In genomic region chr9:92196909-92197308, GRCh38 we compare ENCODE assay signal across 1 cellular context.
TF ChIP-seq lines count a peak whose summit lies in the region.

No MANE protein-coding gene starts in this region.

TF ChIP-seq in HepG2, 621 proteins besides CTCF, POLR2A, EP300 and RAD21 (continued from another document and continues in another):
- TF ChIP-seq THRA (CRISPR knock-in tag; IDR thresholded peaks at IDR 0.05; ENCODE audit: borderline replicate concordance) (no peak), ZNF512 (CRISPR knock-in tag; IDR thresholded peaks at IDR 0.05) (no peak), ZNF12 (CRISPR knock-in tag; IDR thresholded peaks at IDR 0.05) (peak; percentile 83), TARDBP (CRISPR knock-in tag; IDR thresholded peaks at IDR 0.05) (peak; percentile 27; the same call in 1 of the 2 replicates), FOXA3 (CRISPR knock-in tag; IDR thresholded peaks at IDR 0.05) (peak; percentile 57), PAF1 (CRISPR knock-in tag; IDR thresholded peaks at IDR 0.05) (no peak), ZMYM4 (CRISPR knock-in tag; IDR thresholded peaks at IDR 0.05) (peak; percentile 33; the same call in 1 of the 2 replicates), ISL2 (CRISPR knock-in tag; IDR thresholded peaks at IDR 0.05) (peak; percentile 53; the same call in 1 of the 2 replicates), TRIM22 (IDR thresholded peaks at IDR 0.05) (no peak), HDAC1 (CRISPR knock-in tag; IDR thresholded peaks at IDR 0.05) (no peak), ZNF160 (CRISPR knock-in tag; IDR thresholded peaks at IDR 0.05) (no peak), MATR3 (CRISPR knock-in tag; IDR thresholded peaks at IDR 0.05) (no peak), SALL1 (CRISPR knock-in tag; IDR thresholded peaks at IDR 0.05) (peak; percentile 29; the same call in 1 of the 2 replicates), STAT5B (CRISPR knock-in tag; IDR thresholded peaks at IDR 0.05) (no peak), PATZ1 (CRISPR knock-in tag; IDR thresholded peaks at IDR 0.05) (0 out of 2 replicates have a peak, but pooled peaks have one; percentile 14), ZBTB38 (CRISPR knock-in tag; IDR thresholded peaks at IDR 0.05) (no peak), ZMYM3 (CRISPR knock-in tag; IDR thresholded peaks at IDR 0.05) (peak; percentile 22; the same call in 1 of the 2 replicates), NFIC (IDR thresholded peaks at IDR 0.05; ENCODE audit: low read length) (no peak), ASH2L (IDR thresholded peaks at IDR 0.05; ENCODE audit: insufficient read length, low read depth, low read length) (no peak), HNRNPLL (IDR thresholded peaks at IDR 0.05; ENCODE audit: low read depth, low read length, poor library complexity, severe bottlenecking) (no peak), ZBTB3 (CRISPR knock-in tag; IDR thresholded peaks at IDR 0.05; ENCODE audit: borderline replicate concordance, low read depth) (no peak), ARNTL (CRISPR knock-in tag; IDR thresholded peaks at IDR 0.05) (0 out of 2 replicates have a peak, but pooled peaks have one; percentile 25), ZBTB44 (CRISPR knock-in tag; IDR thresholded peaks at IDR 0.05) (no peak), ZNF276 (CRISPR knock-in tag; IDR thresholded peaks at IDR 0.05; ENCODE audit: low read depth) (no peak), KLF6 (CRISPR knock-in tag; IDR thresholded peaks at IDR 0.05) (0 out of 2 replicates have a peak, but pooled peaks have one; percentile 28), TFE3 (CRISPR knock-in tag; IDR thresholded peaks at IDR 0.05) (peak; percentile 95), ZSCAN12 (CRISPR knock-in tag; IDR thresholded peaks at IDR 0.05) (no peak), FOXJ3 (CRISPR knock-in tag; IDR thresholded peaks at IDR 0.05; ENCODE audit: borderline replicate concordance) (peak; percentile 55; the same call in 1 of the 2 replicates), TBL1XR1 (IDR thresholded peaks at IDR 0.05; ENCODE audit: borderline replicate concordance, low read length, partially characterized antibody) (peak; percentile 88), SIX4 (CRISPR knock-in tag; IDR thresholded peaks at IDR 0.05) (no peak), HNRNPUL1 (IDR thresholded peaks at IDR 0.05; ENCODE audit: low read depth, low read length) (no peak), SUZ12 (IDR thresholded peaks at IDR 0.05; ENCODE audit: low read depth, low read length) (no peak), ZNF18 (CRISPR knock-in tag; IDR thresholded peaks at IDR 0.05; ENCODE audit: insufficient replicate concordance) (no peak), ZNF274 (CRISPR knock-in tag; IDR thresholded peaks at IDR 0.05) (no peak), MED1 (CRISPR knock-in tag; IDR thresholded peaks at IDR 0.05) (peak; percentile 52), SP5 (CRISPR knock-in tag; IDR thresholded peaks at IDR 0.05; ENCODE audit: borderline replicate concordance, low read depth) (no peak), ZBTB7B (CRISPR knock-in tag; IDR thresholded peaks at IDR 0.05) (no peak), ZNF546 (CRISPR knock-in tag; conservative IDR thresholded peaks at IDR 0.05) (no peak), RXRB (CRISPR knock-in tag; IDR thresholded peaks at IDR 0.05; ENCODE audit: borderline replicate concordance) (peak; percentile 74), SMC3 (IDR thresholded peaks at IDR 0.05; ENCODE audit: low read length) (no peak), ZBTB20 (CRISPR knock-in tag; IDR thresholded peaks at IDR 0.05; ENCODE audit: borderline replicate concordance, low read depth) (no peak), ZNF280D (CRISPR knock-in tag; IDR thresholded peaks at IDR 0.05) (no peak), HMG20A (CRISPR knock-in tag; IDR thresholded peaks at IDR 0.05; ENCODE audit: borderline replicate concordance) (peak; percentile 29; the same call in 1 of the 2 replicates), MNT (IDR thresholded peaks at IDR 0.05) (no peak), ZNF530 (CRISPR knock-in tag; IDR thresholded peaks at IDR 0.05; ENCODE audit: low read depth) (no peak), ZFP36 (IDR thresholded peaks at IDR 0.05; ENCODE audit: borderline replicate concordance, low read depth, low read length, partially characterized antibody) (no peak), SKI (IDR thresholded peaks at IDR 0.05; ENCODE audit: partially characterized antibody) (peak; percentile 64), ZNF510 (CRISPR knock-in tag; IDR thresholded peaks at IDR 0.05; ENCODE audit: low read depth) (no peak), MTA3 (CRISPR knock-in tag; IDR thresholded peaks at IDR 0.05) (no peak), SOX13 (IDR thresholded peaks at IDR 0.05) (no peak), SOX13 (CRISPR knock-in tag; conservative IDR thresholded peaks at IDR 0.05 in 1 of 2, IDR thresholded peaks at IDR 0.05 in 1 of 2) (peak in 1 of 2 experiments; percentile 78; a peak in 2 of 4 replicates)
